In the genomic region with DNA sequence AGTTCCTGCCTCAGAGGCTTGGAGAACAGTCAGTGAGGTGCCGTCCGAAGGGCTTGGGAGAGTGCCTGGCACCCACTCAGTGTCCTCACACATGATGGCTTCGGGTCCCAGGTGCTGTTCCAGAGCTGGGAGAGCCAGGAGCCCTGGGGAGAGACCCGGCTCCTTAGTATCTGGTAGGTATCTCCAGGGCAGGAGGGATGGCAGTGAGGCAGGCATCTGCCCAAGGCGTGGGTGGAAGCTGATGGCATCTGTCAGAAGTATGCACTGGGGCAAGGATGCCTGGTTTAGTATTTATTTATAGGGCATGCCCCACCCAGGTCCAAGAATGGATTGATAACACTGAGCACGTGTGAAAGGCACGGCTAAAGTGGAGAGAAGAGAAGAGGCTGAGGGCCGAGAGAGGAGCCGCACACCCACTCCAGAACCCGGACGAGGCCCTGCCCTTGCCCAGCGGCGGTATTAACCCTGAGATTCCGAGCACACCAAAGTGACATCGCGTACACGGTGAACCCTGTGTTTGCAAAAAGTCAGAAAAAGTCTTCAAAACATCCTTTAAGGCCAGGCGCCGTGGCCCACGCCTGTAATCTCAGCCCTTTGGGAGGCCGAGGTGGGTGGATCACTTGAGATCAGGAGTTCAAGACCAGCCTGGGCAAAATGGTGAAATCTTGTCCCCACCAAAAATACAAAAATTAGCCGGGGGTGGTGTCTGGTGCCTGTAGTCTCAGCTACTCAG, we compare ENCODE assay signal across 15 cellular contexts. TPM values are rescaled to one million over a fixed set of nuclear protein-coding genes. Genes with fewer than 3 reads are reported as not detected.
"Had no signal": no experiment of that assay in that cellular context is flagged by ENCODE, and none has a peak within 500 bp of the region (broad histone marks: within the 10 kb centered on the region; RNA-seq: fewer than 3 reads in every experiment).

No MANE protein-coding gene starts in this region.

- H3K9me3 Mint-ChIP-seq: activated naive CD4-positive, alpha-beta T cell treated with anti-CD3 and anti-CD28 coated beads for 36 hours; activated naive CD8-positive, alpha-beta T cell treated with anti-CD3 and anti-CD28 coated beads, Interleukin-2, amount 50 U/mL, for 24 hours; nephron; stimulated activated memory B cell treated with anti-CD40 and anti-IgM and Interleukin-4, amounts not matched to agents 10 μg/mL and 1 μg/mL and 100 μg/mL, for 72 hours had no signal

- H3K27ac Mint-ChIP-seq: activated naive CD4-positive, alpha-beta T cell treated with anti-CD3 and anti-CD28 coated beads for 36 hours; activated naive CD8-positive, alpha-beta T cell treated with anti-CD3 and anti-CD28 coated beads, Interleukin-2, amount 50 U/mL, for 24 hours; nephron had no signal

- H3K4me3 Mint-ChIP-seq: activated naive CD4-positive, alpha-beta T cell treated with anti-CD3 and anti-CD28 coated beads for 36 hours; activated naive CD8-positive, alpha-beta T cell treated with anti-CD3 and anti-CD28 coated beads, Interleukin-2, amount 50 U/mL, for 24 hours had no signal

- H3K4me3 ChIP-seq: ascending aorta, breast epithelium had no signal

- ATAC-seq: activated CD4-positive, CD25-positive, alpha-beta regulatory T cell treated with anti-CD3 and anti-CD28 coated beads, Interleukin-2, amount 50 U/mL, for 24 hours; activated naive CD8-positive, alpha-beta T cell treated with anti-CD3 and anti-CD28 coated beads, Interleukin-2, amount 50 U/mL, for 24 hours; stimulated activated memory B cell treated with anti-CD40 and anti-IgM and Interleukin-4, amounts not matched to agents 10 μg/mL and 1 μg/mL and 100 μg/mL, for 72 hours had no signal

- H3K36me3 ChIP-seq: ascending aorta, breast epithelium had no signal

- H3K36me3 Mint-ChIP-seq: stimulated activated memory B cell treated with anti-CD40 and anti-IgM and Interleukin-4, amounts not matched to agents 10 μg/mL and 1 μg/mL and 100 μg/mL, for 72 hours had no signal

- H3K9me3 ChIP-seq: ascending aorta, breast epithelium had no signal

- DNase-seq: activated CD4-positive, alpha-beta T cell treated with anti-CD3 and anti-CD28 coated beads, Interleukin-2, amount 50 U/mL, for 1 hour; activated naive CD4-positive, alpha-beta T cell treated with anti-CD3 and anti-CD28 coated beads for 36 hours; activated naive CD8-positive, alpha-beta T cell treated with anti-CD3 and anti-CD28 coated beads, Interleukin-2, amount 50 U/mL, for 24 hours; dermis blood vessel endothelial cell; foreskin melanocyte; head of caudate nucleus; mesenchymal stem cell had no signal

- H3K27ac ChIP-seq: ascending aorta, breast epithelium, epithelial cell of prostate had no signal

RNA-seq across cellular contexts. Expression of gene TP73, which starts 2.4 kb away (rescaled TPM):
- total RNA-seq: ascending aorta, dermis blood vessel endothelial cell, fibroblast of lung, osteoblast had no signal
- polyA plus RNA-seq: fibroblast of lung had no signal
